In the genomic region with DNA sequence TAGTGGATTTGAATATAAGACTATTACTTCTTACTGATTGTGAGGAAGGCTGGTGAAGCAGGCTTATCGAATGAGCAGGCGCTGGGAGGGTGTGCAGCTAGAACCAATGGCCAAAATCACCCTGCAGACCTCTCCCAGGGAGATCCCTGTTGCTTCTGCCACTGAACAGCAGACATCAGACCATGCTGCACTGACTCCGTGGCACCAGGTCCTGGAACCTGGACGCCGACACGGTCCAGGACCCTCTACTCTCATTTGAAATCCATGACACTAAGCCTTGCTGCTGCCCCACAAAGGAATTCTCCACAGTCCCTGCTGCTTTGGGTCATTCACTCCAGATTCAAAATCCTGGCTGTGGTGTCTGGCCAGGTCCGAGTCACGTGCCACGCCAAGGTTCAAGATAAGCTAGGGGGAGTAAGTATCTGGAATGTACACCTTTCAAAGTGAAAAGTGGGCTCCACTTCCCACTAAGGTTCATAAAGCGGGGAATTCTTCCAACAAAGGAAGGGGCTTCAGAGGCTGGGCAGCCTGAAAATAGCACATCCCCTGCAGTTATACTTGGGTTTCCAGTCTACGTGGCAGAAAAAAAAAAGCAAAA, we compare ENCODE assay signal across 24 cellular contexts. TPM values are rescaled to one million over a fixed set of nuclear protein-coding genes. Genes with fewer than 3 reads are reported as not detected.
DNase-seq lines count a peak whose midpoint lies in the region; ATAC-seq and TF ChIP-seq lines count a peak whose summit lies in the region.
"Had no signal": no experiment of that assay in that cellular context is flagged by ENCODE, and none has a peak within 500 bp of the region (broad histone marks: within the 10 kb centered on the region; RNA-seq: fewer than 3 reads in every experiment).

No MANE protein-coding gene starts in this region.

- WGBS in SK-N-SH (ENCODE audit: low lambda C conversion rate): 96% methylated on average over 11 of the region's 11 CpGs

- no peak overlapping the region for H3K4me3 ChIP-seq in SK-N-SH (ENCODE audit: low read depth in 2 of 2, low read length in 1 of 2)
- H3K4me3 ChIP-seq: left lung, upper lobe of right lung had no signal

- peaks cover 22% of the 10 kb centered on the region in 2 experiments; a peak in 3 of 4 replicates for H3K4me1 ChIP-seq in SK-N-SH (ENCODE audit: control insufficient read depth in 1 of 2, insufficient read depth in 2 of 2, low read depth in 1 of 2, low read length in 1 of 2)

- H3K27ac ChIP-seq in SK-N-SH (ENCODE audit: low read depth in 2 of 2, low read length in 1 of 2) (no peak overlapping the region), angular gyrus (ENCODE audit: low read depth, low read length) (peak overlapping the region; percentile 97)
- H3K27ac ChIP-seq: 22Rv1, brain microvascular endothelial cell, KMS-11, upper lobe of right lung had no signal

- no peak for TF ChIP-seq CTCF in SK-N-SH (IDR thresholded peaks at IDR 0.05)

- TF ChIP-seq RAD21 in SK-N-SH (IDR thresholded peaks at IDR 0.05; ENCODE audit: low read length): no peak

- POLR2A ChIA-PET in SK-N-SH (lab: Yijun Ruan, JAX): interaction anchor here (3.3 kb wide), 1 partner anchor 9 kb away, joined by 19 read pairs; a partner anchor contains a TSS

- H3K9ac ChIP-seq in SK-N-SH: no peak overlapping the region
- H3K9ac ChIP-seq: KMS-11 had no signal

- ATAC-seq in SK-N-SH treated with all-trans-retinoic acid at 6 μM for 48 hours: no peak
- peak; percentile 21 for ATAC-seq in left lobe of liver
- ATAC-seq in HG03521 (IDR thresholded peaks at IDR 0.05; ENCODE audit: unreplicated experiment): no peak
- ATAC-seq: activated T-helper 17 cell treated with anti-CD3 and anti-CD28 coated beads, Interleukin-2, amount 50 U/mL, for 72 hours; naive thymus-derived CD4-positive, alpha-beta T cell; stimulated activated memory B cell treated with anti-CD40 and anti-IgM and Interleukin-4, amounts not matched to agents 10 μg/mL and 1 μg/mL and 100 μg/mL, for 72 hours; upper lobe of right lung had no signal

- H3K36me3 ChIP-seq in SK-N-SH (replicated peaks in 1 of 2; ENCODE audit: control insufficient read depth in 1 of 2, insufficient read depth in 2 of 2, low read length in 1 of 2): no peaks in the 10 kb centered on the region
- H3K36me3 ChIP-seq: brain microvascular endothelial cell, left lung, upper lobe of right lung had no signal

- H2AFZ ChIP-seq in SK-N-SH (ENCODE audit: low read depth): no peak overlapping the region

- CTCF ChIA-PET in SK-N-SH (lab: Yijun Ruan, JAX): interaction anchor here (0.8 to 3.0 kb wide), 4 partner anchors 84 to 160 kb away, joined by 3 to 14 read pairs (median 3); a partner anchor contains a TSS

- DNase-seq in SK-N-SH (no peak), left lobe of liver (ENCODE audit: low spot score) (no peak), NCI-H510A (lab: John Stamatoyannopoulos, UW) (no peak), NCI-H1092 treated with DMSO at 0.1 percent for 48 hours (lab: John Stamatoyannopoulos, UW) (no peak)
- peak; percentile 19 for DNase-seq in stimulated activated CD8-positive, alpha-beta memory T cell treated with anti-CD3 and anti-CD28 coated beads, Interleukin-4, amount 100 ng/mL, for 48 hours
- DNase-seq: activated CD4-positive, alpha-beta memory T cell treated with anti-CD3 and anti-CD28 coated beads, Interleukin-2, amount 10 ng/mL, durations not matched to agents 7 days and 5 days; amniotic stem cell; brain microvascular endothelial cell; CD4-positive, alpha-beta T cell; left lung; naive thymus-derived CD4-positive, alpha-beta T cell; NCI-H1417 treated with DMSO at 0.1 percent for 48 hours; NCI-H2029 treated with DMSO at 0.1 percent for 48 hours; NCI-H526 treated with DMSO at 0.1 percent for 48 hours; occipital lobe; SHP77 treated with DMSO at 0.1 percent for 48 hours; upper lobe of right lung had no signal

- no peaks in the 10 kb centered on the region for H4K20me1 ChIP-seq in SK-N-SH (ENCODE audit: insufficient read depth)

- peaks cover 19% of the 10 kb centered on the region for H3F3A ChIP-seq in SK-N-SH (replicated peaks; ENCODE audit: insufficient read depth)

- H3K27me3 ChIP-seq in SK-N-SH (ENCODE audit: insufficient read depth): no peaks in the 10 kb centered on the region
- H3K27me3 ChIP-seq: brain microvascular endothelial cell, left lung, upper lobe of right lung had no signal

- H3K9me2 ChIP-seq in SK-N-SH: no peaks in the 10 kb centered on the region

- no peaks in the 10 kb centered on the region for H3K79me2 ChIP-seq in SK-N-SH (ENCODE audit: insufficient read depth)

- no peaks in the 10 kb centered on the region for H3K9me3 ChIP-seq in SK-N-SH
- H3K9me3 ChIP-seq: left lung, upper lobe of right lung had no signal

- H3K4me2 ChIP-seq in SK-N-SH: peak overlapping the region; percentile 59; the same call in 1 of the 2 replicates
- H3K4me2 ChIP-seq: KMS-11 had no signal

- no peak for TF ChIP-seq EP300 in SK-N-SH (IDR thresholded peaks at IDR 0.05; ENCODE audit: borderline replicate concordance in 1 of 2, low read depth in 1 of 2, low read length in 1 of 2)

TF ChIP-seq in SK-N-SH, 30 proteins besides CTCF, POLR2A, EP300 and RAD21:
- TF ChIP-seq EZH2phosphoT487 (IDR thresholded peaks at IDR 0.05; ENCODE audit: borderline replicate concordance, low read depth) (no peak), POLR2AphosphoS5 (IDR thresholded peaks at IDR 0.05; ENCODE audit: low read depth, low read length) (no peak), RXRA (IDR thresholded peaks at IDR 0.05; ENCODE audit: borderline replicate concordance, low read depth) (no peak)

TF ChIP-seq in SK-N-SH treated with all-trans-retinoic acid at 6 μM for 48 hours, 23 proteins besides CTCF, POLR2A, EP300 and RAD21:
- no peak for TF ChIP-seq CSDC2 (CRISPR knock-in tag; IDR thresholded peaks at IDR 0.05)
- TF ChIP-seq, protein P1, sequence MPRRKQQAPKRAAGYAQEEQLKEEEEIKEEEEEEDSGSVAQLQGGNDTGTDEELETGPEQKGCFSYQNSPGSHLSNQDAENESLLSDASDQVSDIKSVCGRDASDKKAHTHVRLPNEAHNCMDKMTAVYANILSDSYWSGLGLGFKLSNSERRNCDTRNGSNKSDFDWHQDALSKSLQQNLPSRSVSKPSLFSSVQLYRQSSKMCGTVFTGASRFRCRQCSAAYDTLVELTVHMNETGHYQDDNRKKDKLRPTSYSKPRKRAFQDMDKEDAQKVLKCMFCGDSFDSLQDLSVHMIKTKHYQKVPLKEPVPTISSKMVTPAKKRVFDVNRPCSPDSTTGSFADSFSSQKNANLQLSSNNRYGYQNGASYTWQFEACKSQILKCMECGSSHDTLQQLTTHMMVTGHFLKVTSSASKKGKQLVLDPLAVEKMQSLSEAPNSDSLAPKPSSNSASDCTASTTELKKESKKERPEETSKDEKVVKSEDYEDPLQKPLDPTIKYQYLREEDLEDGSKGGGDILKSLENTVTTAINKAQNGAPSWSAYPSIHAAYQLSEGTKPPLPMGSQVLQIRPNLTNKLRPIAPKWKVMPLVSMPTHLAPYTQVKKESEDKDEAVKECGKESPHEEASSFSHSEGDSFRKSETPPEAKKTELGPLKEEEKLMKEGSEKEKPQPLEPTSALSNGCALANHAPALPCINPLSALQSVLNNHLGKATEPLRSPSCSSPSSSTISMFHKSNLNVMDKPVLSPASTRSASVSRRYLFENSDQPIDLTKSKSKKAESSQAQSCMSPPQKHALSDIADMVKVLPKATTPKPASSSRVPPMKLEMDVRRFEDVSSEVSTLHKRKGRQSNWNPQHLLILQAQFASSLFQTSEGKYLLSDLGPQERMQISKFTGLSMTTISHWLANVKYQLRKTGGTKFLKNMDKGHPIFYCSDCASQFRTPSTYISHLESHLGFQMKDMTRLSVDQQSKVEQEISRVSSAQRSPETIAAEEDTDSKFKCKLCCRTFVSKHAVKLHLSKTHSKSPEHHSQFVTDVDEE (CRISPR knock-in tag; IDR thresholded peaks at IDR 0.05): no peak
- no peak for TF ChIP-seq SNAI2 (CRISPR knock-in tag; IDR thresholded peaks at IDR 0.05)
- TF ChIP-seq ARNTL (CRISPR knock-in tag; IDR thresholded peaks at IDR 0.05; ENCODE audit: borderline replicate concordance, low read depth): no peak
- no peak for TF ChIP-seq OSR1 (CRISPR knock-in tag; IDR thresholded peaks at IDR 0.05)
- no peak for TF ChIP-seq ZNF8 (CRISPR knock-in tag; IDR thresholded peaks at IDR 0.05)
- no peak for TF ChIP-seq ZFP3 (CRISPR knock-in tag; IDR thresholded peaks at IDR 0.05)
- no peak for TF ChIP-seq BACH2 (CRISPR knock-in tag; IDR thresholded peaks at IDR 0.05; ENCODE audit: borderline replicate concordance)
- TF ChIP-seq ESRRG (CRISPR knock-in tag; IDR thresholded peaks at IDR 0.05): no peak
- no peak for TF ChIP-seq PPARA (CRISPR knock-in tag; IDR thresholded peaks at IDR 0.05; ENCODE audit: borderline replicate concordance)

RNA-seq across cellular contexts. Expression of a gene that starts 9.0 kb away (rescaled TPM):
- polyA plus RNA-seq in SK-N-SH (2012; rRNA removed): 235 and 240 TPM in 2 replicates
- polyA plus RNA-seq in SK-N-SH (2012; cell fraction: cytosol; rRNA removed): 327 and 349 TPM in 2 replicates
- polyA plus RNA-seq in SK-N-SH (2012; cell fraction: nucleus; rRNA removed): 114 and 122 TPM in 2 replicates
- 82.3 TPM for total RNA-seq in left lobe of liver
